ENCODE assay signal across 16 cellular contexts in genomic region chr2:200742426-200742825, GRCh38.
DNase-seq lines count a peak whose midpoint lies in the region; ATAC-seq and TF ChIP-seq lines count a peak whose summit lies in the region.
"Had no signal": no experiment of that assay in that cellular context is flagged by ENCODE, and none has a peak within 500 bp of the region (broad histone marks: within the 10 kb centered on the region; RNA-seq: fewer than 3 reads in every experiment).

No MANE protein-coding gene starts in this region.

- no peaks in the 10 kb centered on the region for H3K36me3 Mint-ChIP-seq in activated naive CD8-positive, alpha-beta T cell treated with anti-CD3 and anti-CD28 coated beads for 36 hours

- H3K27ac ChIP-seq in left ventricle myocardium inferior (replicated peaks): peak overlapping the region; percentile 83
- H3K27ac ChIP-seq: SJSA1 had no signal

- CTCF ChIA-PET in GM10248 (lab: Yijun Ruan, JAX): interaction anchor here (1.3 kb wide), 1 partner anchor 9 kb away, joined by 3 read pairs; no protein-coding TSS in a partner anchor

- H3K36me3 ChIP-seq in left ventricle myocardium inferior: no peaks in the 10 kb centered on the region
- H3K36me3 ChIP-seq: SJSA1 had no signal

- H3K4me1 ChIP-seq in left ventricle myocardium inferior: peaks cover 22% of the 10 kb centered on the region

- H3K9me3 ChIP-seq in left ventricle myocardium inferior (replicated peaks): no peaks in the 10 kb centered on the region
- H3K9me3 ChIP-seq: A549, SJSA1 had no signal

- no peaks in the 10 kb centered on the region for H3K9me3 Mint-ChIP-seq in activated naive CD8-positive, alpha-beta T cell treated with anti-CD3 and anti-CD28 coated beads for 36 hours

- POLR2A ChIA-PET in GM10248 (lab: Yijun Ruan, JAX): no interaction called here

- no peak for TF ChIP-seq CTCF in left ventricle myocardium inferior (IDR thresholded peaks at IDR 0.05; ENCODE audit: borderline replicate concordance)
- TF ChIP-seq CTCF in GM10248 (IDR thresholded peaks at IDR 0.05; ENCODE audit: control extremely low read depth, extremely low read depth, low read depth, missing control alignments): no peak

- H3K4me3 Mint-ChIP-seq in activated naive CD8-positive, alpha-beta T cell treated with anti-CD3 and anti-CD28 coated beads for 36 hours: no peak overlapping the region

- peaks cover 4% of the 10 kb centered on the region for H3K27me3 ChIP-seq in left ventricle myocardium inferior (ENCODE audit: low read depth)
- H3K27me3 ChIP-seq: dorsolateral prefrontal cortex, SJSA1 had no signal

- peaks cover 3% of the 10 kb centered on the region for H3K4me1 Mint-ChIP-seq in activated naive CD8-positive, alpha-beta T cell treated with anti-CD3 and anti-CD28 coated beads for 36 hours

- intact Hi-C loops in left ventricle myocardium inferior (cut with micrococcal nuclease) (no loop called here), posterior vena cava (cut with DNase I) (loop anchor here in 1 of 2 donors (10.0 kb wide), 1 partner anchor 72 kb away; the partner anchor contains the start of gene BZW1)

- H3K27ac Mint-ChIP-seq in activated naive CD8-positive, alpha-beta T cell treated with anti-CD3 and anti-CD28 coated beads for 36 hours: no peak overlapping the region

- ATAC-seq in GM18511 (IDR thresholded peaks at IDR 0.05; ENCODE audit: unreplicated experiment): no peak

- no peak overlapping the region for H3K4me3 ChIP-seq in left ventricle myocardium inferior
- H3K4me3 ChIP-seq: A549, dorsolateral prefrontal cortex, SJSA1 had no signal

- peak; percentile 77 for DNase-seq in AG08395 (ENCODE audit: low spot score)
- DNase-seq in cerebellar cortex (ENCODE audit: low spot score): peak; percentile 80
- peak; percentile 79 for DNase-seq in left ventricle myocardium inferior
- peak; percentile 94 for DNase-seq in posterior vena cava (ENCODE audit: low spot score)
- DNase-seq in NCI-H146 treated with DMSO at 0.1 percent for 48 hours (lab: John Stamatoyannopoulos, UW; ENCODE audit: unreplicated experiment): no peak
- DNase-seq in GM10248 (ENCODE audit: extremely low spot score): no peak
- no peak for DNase-seq in activated naive CD8-positive, alpha-beta T cell treated with anti-CD3 and anti-CD28 coated beads for 36 hours
- DNase-seq: activated CD4-positive, CD25-positive, alpha-beta regulatory T cell; activated effector memory CD4-positive, alpha-beta T cell treated with Interleukin-2 at 50 U/mL for 16 hours; hypothalamus; NCI-H1105; stimulated activated CD8-positive, alpha-beta memory T cell treated with anti-CD3 and anti-CD28 coated beads, Interleukin-4, amount 100 ng/mL, for 48 hours had no signal

- H3K27me3 Mint-ChIP-seq in activated naive CD8-positive, alpha-beta T cell treated with anti-CD3 and anti-CD28 coated beads for 36 hours: no peaks in the 10 kb centered on the region

Comparison
In these comparisons a context has a peak if more than half of its experiments do, and no peak if none do; other contexts are left out.
1. DNase-seq: peak in AG08395 (single experiment), cerebellar cortex (single experiment), left ventricle myocardium inferior (single experiment) and posterior vena cava (single experiment); none in NCI-H146 treated with DMSO at 0.1 percent for 48 hours (single experiment), GM10248 (single experiment) and activated naive CD8-positive, alpha-beta T cell treated with anti-CD3 and anti-CD28 coated beads for 36 hours (single experiment).